10 cellular contexts compared by ENCODE assay signal in genomic region chr1:167635233-167635648, GRCh38. TPM values are rescaled to one million over a fixed set of nuclear protein-coding genes. Genes with fewer than 3 reads are reported as not detected.
DNase-seq lines count a peak whose midpoint lies in the region; ATAC-seq and TF ChIP-seq lines count a peak whose summit lies in the region.
"Had no signal": no experiment of that assay in that cellular context is flagged by ENCODE, and none has a peak within 500 bp of the region (broad histone marks: within the 10 kb centered on the region; RNA-seq: fewer than 3 reads in every experiment).

No MANE protein-coding gene starts in this region.

- H3K14ac ChIP-seq in neuronal stem cell (ENCODE audit: low read length): no peak overlapping the region

- peak overlapping the region; percentile 86 for H3K18ac ChIP-seq in neuronal stem cell (ENCODE audit: low read length)

- peak overlapping the region; percentile 23 for H2BK12ac ChIP-seq in neuronal stem cell (ENCODE audit: low read length)

- no peak overlapping the region for H4K8ac ChIP-seq in neuronal stem cell (ENCODE audit: low read depth, low read length)

- H3K4me3 Mint-ChIP-seq in glutamatergic neuron (ENCODE audit: unreplicated experiment) (no peak overlapping the region), progenitor cell of endocrine pancreas (ENCODE audit: low read depth) (no peak overlapping the region)

- H3K27me3 Mint-ChIP-seq in glutamatergic neuron (ENCODE audit: unreplicated experiment): peaks cover 10% of the 10 kb centered on the region
- peaks cover 67% of the 10 kb centered on the region for H3K27me3 Mint-ChIP-seq in progenitor cell of endocrine pancreas

- WGBS in neuronal stem cell (ENCODE audit: extremely low coverage in 2 of 2, insufficient read length in 2 of 2, insufficient replicate concordance in 1 of 2), 2 donors: no CpG with 5 or more reads among the region's 18 CpGs

- peak overlapping the region; percentile 50 for H2AFZ ChIP-seq in neuronal stem cell (ENCODE audit: low read length)

- no peaks in the 10 kb centered on the region for H3K36me3 ChIP-seq in neuronal stem cell (replicated peaks in 1 of 2; ENCODE audit: control insufficient read depth in 2 of 2, insufficient read depth in 2 of 2, low read length in 2 of 2)

- H2BK15ac ChIP-seq in neuronal stem cell (ENCODE audit: low read length): peak overlapping the region; percentile 22

- H3K4me3 ChIP-seq in neuronal stem cell (ENCODE audit: low read length in 2 of 2): no peak overlapping the region

- H3K4ac ChIP-seq in neuronal stem cell (ENCODE audit: low read length): no peak overlapping the region

- H3K4me1 ChIP-seq in neuronal stem cell (ENCODE audit: control insufficient read depth in 2 of 2, insufficient read depth in 1 of 2, low read depth in 1 of 2, low read length in 2 of 2): peaks cover 0 to 11% of the 10 kb centered on the region in 2 donors

- H3K9ac ChIP-seq in neuronal stem cell (ENCODE audit: low read depth, low read length, poor library complexity): peak overlapping the region; percentile 9

- peak overlapping the region; percentile 41 for H3K4me2 ChIP-seq in neuronal stem cell (ENCODE audit: insufficient read depth, low read length, poor library complexity, severe bottlenecking)

- ATAC-seq in HG03442 (IDR thresholded peaks at IDR 0.05; ENCODE audit: unreplicated experiment): no peak

- peak overlapping the region; percentile 26 for H3K23ac ChIP-seq in neuronal stem cell (ENCODE audit: low read depth, low read length, poor library complexity)

- DNase-seq in GM03348 (ENCODE audit: low spot score) (peak; percentile 36), NCI-H748 (lab: John Stamatoyannopoulos, UW; ENCODE audit: unreplicated experiment) (peak; percentile 29), glutamatergic neuron (peak; percentile 27), neuronal stem cell (ENCODE audit: low spot score) (peak; percentile 36), NCI-H1105 treated with DMSO at 0.1 percent for 48 hours (lab: John Stamatoyannopoulos, UW) (no peak), progenitor cell of endocrine pancreas (ENCODE audit: low spot score, unreplicated experiment) (no peak), cerebellar nuclear complex (lab: John Stamatoyannopoulos, UW) (no peak)
- DNase-seq: activated CD4-positive, alpha-beta T cell treated with anti-CD3 and anti-CD28 coated beads for 48 hours; midbrain had no signal

- no peaks in the 10 kb centered on the region for H3K79me1 ChIP-seq in neuronal stem cell (ENCODE audit: low read depth, low read length)

- peaks cover 0 to 2% of the 10 kb centered on the region in 2 donors for H3K9me3 ChIP-seq in neuronal stem cell (replicated peaks in 1 of 2; ENCODE audit: control insufficient read depth in 2 of 2, insufficient read depth in 1 of 2, low read depth in 1 of 2, low read length in 2 of 2)

- H3K36me3 Mint-ChIP-seq in glutamatergic neuron (ENCODE audit: unreplicated experiment) (no peaks in the 10 kb centered on the region), progenitor cell of endocrine pancreas (ENCODE audit: insufficient read depth) (no peaks in the 10 kb centered on the region)

- no peak overlapping the region for H2BK120ac ChIP-seq in neuronal stem cell (ENCODE audit: low read depth, low read length)

- no peak overlapping the region for H4K91ac ChIP-seq in neuronal stem cell (ENCODE audit: low read depth, low read length, poor library complexity)

- H3K9me3 Mint-ChIP-seq in glutamatergic neuron (ENCODE audit: unreplicated experiment): no peaks in the 10 kb centered on the region
- no peaks in the 10 kb centered on the region for H3K9me3 Mint-ChIP-seq in progenitor cell of endocrine pancreas (ENCODE audit: low read depth)

- no peak overlapping the region for H3K27ac ChIP-seq in neuronal stem cell (replicated peaks; ENCODE audit: low read length)

- TF ChIP-seq CTCF in glutamatergic neuron (IDR thresholded peaks at IDR 0.05; ENCODE audit: partially characterized antibody, unreplicated experiment): no peak
- TF ChIP-seq CTCF in progenitor cell of endocrine pancreas (IDR thresholded peaks at IDR 0.05; ENCODE audit: unreplicated experiment): no peak

- H3K4me1 Mint-ChIP-seq in glutamatergic neuron (ENCODE audit: low read depth, unreplicated experiment) (peaks cover 7% of the 10 kb centered on the region), progenitor cell of endocrine pancreas (ENCODE audit: low read depth) (peaks cover 3% of the 10 kb centered on the region)

- no peak overlapping the region for H2BK5ac ChIP-seq in neuronal stem cell (ENCODE audit: low read length)

- H3K27me3 ChIP-seq in neuronal stem cell (ENCODE audit: control insufficient read depth in 3 of 3, insufficient read depth in 3 of 3, low read depth in 1 of 3, low read length in 3 of 3): peaks cover 2 to 64% (median 16%) of the 10 kb centered on the region in 3 experiments

- H2AK5ac ChIP-seq in neuronal stem cell (ENCODE audit: low read depth, low read length): no peak overlapping the region

- H3K27ac Mint-ChIP-seq in glutamatergic neuron (ENCODE audit: unreplicated experiment): no peak overlapping the region
- no peak overlapping the region for H3K27ac Mint-ChIP-seq in progenitor cell of endocrine pancreas

RNA-seq across cellular contexts. Expression of gene RCSD1, which starts 5.2 kb away (rescaled TPM):
- total RNA-seq in glutamatergic neuron (ENCODE audit: unreplicated experiment) (not detected), progenitor cell of endocrine pancreas (0.22 and 0.38 TPM in 2 replicates)
- polyA plus RNA-seq in neuronal stem cell (2013, experiment 1 of 2): 0.22 TPM
- 0.15 TPM for polyA plus RNA-seq in neuronal stem cell (2013, experiment 2 of 2)

Comparison
In these comparisons a context has a peak if more than half of its experiments do, and no peak if none do; other contexts are left out.
1. DNase-seq: peak in GM03348 (single experiment), NCI-H748 (single experiment), glutamatergic neuron (single experiment) and neuronal stem cell (single experiment); none in NCI-H1105 treated with DMSO at 0.1 percent for 48 hours (single experiment), progenitor cell of endocrine pancreas (single experiment) and cerebellar nuclear complex (0 of 2).